In the genomic region with DNA sequence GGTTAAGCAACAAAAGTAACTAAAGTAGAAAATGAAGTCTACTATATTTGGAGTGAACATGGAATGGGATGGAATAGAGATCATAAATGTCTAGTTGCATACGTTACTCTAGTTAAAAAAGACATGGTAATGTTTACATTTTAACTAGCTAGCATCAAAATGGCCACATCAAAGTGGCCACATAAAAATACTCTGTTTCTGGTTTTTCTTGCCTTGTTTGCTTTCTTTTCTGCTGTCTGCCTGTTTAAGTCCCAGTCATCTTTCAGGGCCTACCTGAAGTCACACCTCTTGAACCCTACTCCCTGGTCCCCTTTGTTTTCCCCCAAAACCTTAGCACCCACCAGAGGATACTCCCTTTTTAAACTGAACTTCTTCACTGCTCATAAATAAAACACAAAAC, we compare ENCODE assay signal across 23 cellular contexts. TPM values are rescaled to one million over a fixed set of nuclear protein-coding genes. Genes with fewer than 3 reads are reported as not detected.
DNase-seq lines count a peak whose midpoint lies in the region; ATAC-seq and FAIRE-seq lines count a peak whose summit lies in the region.
"Had no signal": no experiment of that assay in that cellular context is flagged by ENCODE, and none has a peak within 500 bp of the region (broad histone marks: within the 10 kb centered on the region; RNA-seq: fewer than 3 reads in every experiment).

No MANE protein-coding gene starts in this region.

- peaks cover 6% of the 10 kb centered on the region for H3K36me3 Mint-ChIP-seq in activated naive CD4-positive, alpha-beta T cell treated with anti-CD3 and anti-CD28 coated beads, Interleukin-2, amount 10 ng/mL, durations not matched to agents 7 days and 5 days
- H3K36me3 Mint-ChIP-seq in activated naive CD4-positive, alpha-beta T cell treated with anti-CD3 and anti-CD28 coated beads, Interleukin-2, amount 50 U/mL, for 72 hours, result peaks cover 0 to 5% of the 10 kb centered on the region in 2 donors
- no peaks in the 10 kb centered on the region for H3K36me3 Mint-ChIP-seq in naive thymus-derived CD8-positive, alpha-beta T cell
- H3K36me3 Mint-ChIP-seq: CD14-positive monocyte had no signal

- no peak for FAIRE-seq in HTR-8/SVneo (lab: Jason Lieb, UNC)

- POLR2A ChIA-PET in naive thymus-derived CD8-positive, alpha-beta T cell (lab: Charles Lee), result no interaction called here

- H3K9me3 Mint-ChIP-seq in activated naive CD4-positive, alpha-beta T cell treated with anti-CD3 and anti-CD28 coated beads, Interleukin-2, amount 10 ng/mL, durations not matched to agents 7 days and 5 days, result peaks cover 3% of the 10 kb centered on the region
- no peaks in the 10 kb centered on the region for H3K9me3 Mint-ChIP-seq in activated naive CD4-positive, alpha-beta T cell treated with anti-CD3 and anti-CD28 coated beads, Interleukin-2, amount 50 U/mL, for 72 hours
- peaks cover 0 to 4% (median 0%) of the 10 kb centered on the region in 9 donors for H3K9me3 Mint-ChIP-seq in naive thymus-derived CD8-positive, alpha-beta T cell
- H3K9me3 Mint-ChIP-seq: activated B cell treated with CpG ODN at 0.5 μM for 24 hours had no signal

- peak overlapping the region; percentile 1 for H3K4me3 Mint-ChIP-seq in activated naive CD4-positive, alpha-beta T cell treated with anti-CD3 and anti-CD28 coated beads, Interleukin-2, amount 10 ng/mL, durations not matched to agents 7 days and 5 days
- peak overlapping the region; percentile 17 to 79 (median 66) for H3K4me3 Mint-ChIP-seq in naive thymus-derived CD8-positive, alpha-beta T cell
- H3K4me3 Mint-ChIP-seq: activated B cell treated with CpG ODN at 0.5 μM for 24 hours, CD14-positive monocyte had no signal

- CTCF ChIA-PET in activated naive CD4-positive, alpha-beta T cell treated with anti-CD3 and anti-CD28 coated beads, Interleukin-2, amount 10 ng/mL, durations not matched to agents 7 days and 5 days (lab: Charles Lee), result interaction anchor here (1.1 kb wide), 1 partner anchor 75 kb away, joined by 3 read pairs; no protein-coding TSS in a partner anchor

- peaks cover 61% of the 10 kb centered on the region for H3K4me1 Mint-ChIP-seq in activated naive CD4-positive, alpha-beta T cell treated with anti-CD3 and anti-CD28 coated beads, Interleukin-2, amount 10 ng/mL, durations not matched to agents 7 days and 5 days
- peaks cover 25 to 55% (median 49%) of the 10 kb centered on the region in 4 donors for H3K4me1 Mint-ChIP-seq in naive thymus-derived CD8-positive, alpha-beta T cell
- H3K4me1 Mint-ChIP-seq: activated B cell treated with CpG ODN at 0.5 μM for 24 hours, CD14-positive monocyte had no signal

- DNase-seq in activated naive CD4-positive, alpha-beta T cell treated with anti-CD3 and anti-CD28 coated beads, Interleukin-2, amount 10 ng/mL, durations not matched to agents 7 days and 5 days, result peak; percentile 37
- no peak for DNase-seq in activated naive CD4-positive, alpha-beta T cell (lab: John Stamatoyannopoulos, UW)
- DNase-seq in T follicular helper cell (ENCODE audit: low read depth) (peak; percentile 21), GF-D8 (lab: John Stamatoyannopoulos, UW) (no peak), HTR-8/SVneo (ENCODE audit: insufficient read length, low spot score) (no peak)
- no peak for DNase-seq in activated naive CD4-positive, alpha-beta T cell treated with anti-CD3 and anti-CD28 coated beads, Interleukin-2, amount 50 U/mL, for 72 hours (ENCODE audit: low spot score in 2 of 2)
- DNase-seq in naive thymus-derived CD8-positive, alpha-beta T cell, result peak in 7 of 10 donors; percentile 5 to 85 (median 63)
- no peak for DNase-seq in stimulated activated CD8-positive, alpha-beta memory T cell treated with anti-CD3 and anti-CD28 coated beads, Interleukin-4, amount 100 ng/mL, for 48 hours
- DNase-seq: activated B cell treated with CpG ODN at 0.5 μM for 24 hours; DMS153; dorsolateral prefrontal cortex; glutamatergic neuron; KBM-7; lower lobe of right lung; NCI-H1436; NCI-H2107; NCI-H446; NCI-H82; OCI-M1; right cardiac atrium; stimulated activated CD4-positive, alpha-beta T cell treated with anti-CD3 and anti-CD28 coated beads, Interleukin-4, amount 100 ng/mL, for 4 hours had no signal

- H3K27ac Mint-ChIP-seq in activated naive CD4-positive, alpha-beta T cell treated with anti-CD3 and anti-CD28 coated beads, Interleukin-2, amount 10 ng/mL, durations not matched to agents 7 days and 5 days, result peak overlapping the region; percentile 85
- H3K27ac Mint-ChIP-seq in activated naive CD4-positive, alpha-beta T cell treated with anti-CD3 and anti-CD28 coated beads, Interleukin-2, amount 50 U/mL, for 72 hours, result peak overlapping the region; percentile 76 to 86
- H3K27ac Mint-ChIP-seq in naive thymus-derived CD8-positive, alpha-beta T cell, result peak overlapping the region; percentile 80 to 94 (median 88)
- H3K27ac Mint-ChIP-seq: activated B cell treated with CpG ODN at 0.5 μM for 24 hours, CD14-positive monocyte had no signal

- no peaks in the 10 kb centered on the region for H3K27me3 Mint-ChIP-seq in activated naive CD4-positive, alpha-beta T cell treated with anti-CD3 and anti-CD28 coated beads, Interleukin-2, amount 10 ng/mL, durations not matched to agents 7 days and 5 days
- H3K27me3 Mint-ChIP-seq in naive thymus-derived CD8-positive, alpha-beta T cell, result no peaks in the 10 kb centered on the region

- peak in 1 of 2 donors; percentile 66 for ATAC-seq in activated naive CD4-positive, alpha-beta T cell treated with anti-CD3 and anti-CD28 coated beads, Interleukin-2, amount 50 U/mL, for 72 hours
- peak; percentile 89 for ATAC-seq in naive thymus-derived CD8-positive, alpha-beta T cell
- ATAC-seq: lower lobe of right lung, right cardiac atrium, SK-N-SH treated with all-trans-retinoic acid at 6 μM for 48 hours had no signal

RNA-seq across cellular contexts. Expression of a gene that starts 6.4 kb away (rescaled TPM):
- 100 to 1,000 TPM; 142 to 155 TPM for total RNA-seq in activated naive CD4-positive, alpha-beta T cell treated with anti-CD3 and anti-CD28 coated beads, Interleukin-2, amount 50 U/mL, for 72 hours
- total RNA-seq in naive thymus-derived CD8-positive, alpha-beta T cell, result 100 to 1,000 TPM; 178 to 195 TPM
- polyA plus RNA-seq in naive thymus-derived CD8-positive, alpha-beta T cell, result 100 to 1,000 TPM; 151 to 180 (median 173) TPM

Comparison
In these comparisons a context has a peak if more than half of its experiments do, and no peak if none do; other contexts are left out.
1. DNase-seq: peak in activated naive CD4-positive, alpha-beta T cell treated with anti-CD3 and anti-CD28 coated beads, Interleukin-2, amount 10 ng/mL, durations not matched to agents 7 days and 5 days (single experiment), T follicular helper cell (single experiment) and naive thymus-derived CD8-positive, alpha-beta T cell (7 of 10); none in activated naive CD4-positive, alpha-beta T cell (0 of 4), activated naive CD4-positive, alpha-beta T cell treated with anti-CD3 and anti-CD28 coated beads, Interleukin-2, amount 50 U/mL, for 72 hours (0 of 2), GF-D8 (single experiment), HTR-8/SVneo (single experiment) and stimulated activated CD8-positive, alpha-beta memory T cell treated with anti-CD3 and anti-CD28 coated beads, Interleukin-4, amount 100 ng/mL, for 48 hours (single experiment).
2. Peak in every context shown above with its lines, with median percentiles within 50 percentile points of each other: H3K27ac Mint-ChIP-seq.